Comparison of ENCODE assay signal across 12 cellular contexts in the genomic region with DNA sequence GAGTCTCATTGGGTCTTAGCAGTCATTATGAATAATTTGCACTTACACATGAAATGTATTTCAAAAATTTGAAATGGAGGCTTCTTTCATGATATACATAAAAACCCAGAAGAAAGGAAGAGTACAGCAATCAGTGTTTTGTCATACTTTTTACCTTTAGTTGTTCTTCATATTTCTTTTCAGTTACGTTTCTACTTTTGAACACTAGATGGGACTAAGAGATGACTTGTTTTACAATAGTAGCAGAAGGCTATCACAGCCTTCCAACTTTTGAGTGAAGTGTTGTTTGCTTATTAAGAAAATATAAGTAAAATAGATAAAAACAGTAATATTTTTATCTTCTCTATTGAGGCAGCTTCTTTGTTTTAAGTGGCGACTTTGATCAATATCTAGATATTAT. TPM values are rescaled to one million over a fixed set of nuclear protein-coding genes. Genes with fewer than 3 reads are reported as not detected.
DNase-seq lines count a peak whose midpoint lies in the region; ATAC-seq, FAIRE-seq and TF ChIP-seq lines count a peak whose summit lies in the region.
"Had no signal": no experiment of that assay in that cellular context is flagged by ENCODE, and none has a peak within 500 bp of the region (broad histone marks: within the 10 kb centered on the region; RNA-seq: fewer than 3 reads in every experiment).

No MANE protein-coding gene starts in this region.

- H3K36me3 ChIP-seq in K562 (ENCODE audit: control insufficient read depth, insufficient read depth, low read length) (no peaks in the 10 kb centered on the region), neural progenitor cell (no peaks in the 10 kb centered on the region)
- H3K36me3 ChIP-seq: prostate gland had no signal

- peak overlapping the region; percentile 69 for H3K27ac Mint-ChIP-seq in neural progenitor cell
- H3K27ac Mint-ChIP-seq: activated naive CD8-positive, alpha-beta T cell treated with anti-CD3 and anti-CD28 coated beads for 36 hours had no signal

- TF ChIP-seq RAD21 in K562 (CRISPR knock-in tag; conservative IDR thresholded peaks at IDR 0.05 in 1 of 2, IDR thresholded peaks at IDR 0.05 in 1 of 2) = peak; percentile 39 to 42; a peak in 3 of 4 replicates

- FAIRE-seq in K562 (lab: Jason Lieb, UNC) = no peak

- H3K9me3 Mint-ChIP-seq in neural progenitor cell = no peaks in the 10 kb centered on the region
- H3K9me3 Mint-ChIP-seq: activated naive CD8-positive, alpha-beta T cell treated with anti-CD3 and anti-CD28 coated beads for 36 hours had no signal

- DNase-seq in GM10248 (ENCODE audit: extremely low spot score) (no peak), LNCaP clone FGC (ENCODE audit: low read depth) (no peak), K562 (ENCODE audit: extremely low read depth in 1 of 4, low spot score in 3 of 4) (peak in 1 of 4 experiments; percentile 4), neural progenitor cell (ENCODE audit: low spot score) (no peak), NCI-H2029 (lab: John Stamatoyannopoulos, UW) (no peak), pons (ENCODE audit: low spot score) (no peak), NCI-H1694 (lab: John Stamatoyannopoulos, UW) (no peak)
- DNase-seq: activated naive CD8-positive, alpha-beta T cell treated with anti-CD3 and anti-CD28 coated beads for 36 hours; DMS79; lower lobe of right lung; NCI-H748 treated with DMSO at 0.1 percent for 48 hours had no signal

- no peaks in the 10 kb centered on the region for H3K79me2 ChIP-seq in K562 (ENCODE audit: control insufficient read depth, insufficient read depth, low read length)
- H3K79me2 ChIP-seq in neural progenitor cell (ENCODE audit: low read depth) = no peaks in the 10 kb centered on the region

- CTCF ChIA-PET in GM10248 (lab: Yijun Ruan, JAX) = interaction anchor here (0.8 to 1.1 kb wide), 2 partner anchors 131 to 206 kb away, joined by 3 to 5 read pairs; no protein-coding TSS in a partner anchor
- CTCF ChIA-PET in K562 (lab: Yijun Ruan, JAX; ENCODE audit: low intra/inter-chr PET ratio) = no interaction called here

- H3K4me1 Mint-ChIP-seq in neural progenitor cell = peaks cover 18% of the 10 kb centered on the region

- H3F3A ChIP-seq in neural progenitor cell (ENCODE audit: low read depth) = no peaks in the 10 kb centered on the region

- H3K9me3 ChIP-seq in K562 (replicated peaks; ENCODE audit: control insufficient read depth, insufficient read depth, low read depth, low read length) (no peaks in the 10 kb centered on the region), neural progenitor cell (ENCODE audit: low read depth) (no peaks in the 10 kb centered on the region)
- H3K9me3 ChIP-seq: lower lobe of right lung, prostate gland had no signal

- intact Hi-C loops in K562 (cut with micrococcal nuclease) = loop anchor here (5.0 kb wide), 1 partner anchor 206 kb away; no protein-coding TSS in a partner anchor

- no peak overlapping the region for H3K4me3 ChIP-seq in LNCaP clone FGC (ENCODE audit: low read depth, low read length)
- no peak overlapping the region for H3K4me3 ChIP-seq in K562
- H3K4me3 ChIP-seq in neural progenitor cell = no peak overlapping the region
- H3K4me3 ChIP-seq: lower lobe of right lung, prostate gland had no signal

- peaks cover 14% of the 10 kb centered on the region for H3K36me3 Mint-ChIP-seq in neural progenitor cell

- 18% methylated on average over 2 of the region's 2 CpGs for WGBS in K562 (ENCODE audit: insufficient coverage, low coverage, missing lambda C conversion rate)

- H2AFZ ChIP-seq in K562 (ENCODE audit: low read depth, low read length) (no peak overlapping the region), neural progenitor cell (replicated peaks) (no peak overlapping the region)

- BruUV-seq in K562 (replicated peaks; lab: Mats Ljungman, UMichigan) = no TSS peak

- no peak for TF ChIP-seq POLR2A in K562 (conservative IDR thresholded peaks at IDR 0.05)

- ATAC-seq in K562 = no peak
- ATAC-seq: lower lobe of right lung had no signal

- H3K27me3 ChIP-seq in K562 (ENCODE audit: control insufficient read depth in 2 of 2, insufficient read depth in 2 of 2, low read length in 2 of 2) (no peaks in the 10 kb centered on the region), neural progenitor cell (no peaks in the 10 kb centered on the region)

- peaks cover 2% of the 10 kb centered on the region for H3K27me3 Mint-ChIP-seq in neural progenitor cell (ENCODE audit: insufficient read depth, low read depth)
- H3K27me3 Mint-ChIP-seq: activated naive CD8-positive, alpha-beta T cell treated with anti-CD3 and anti-CD28 coated beads for 36 hours had no signal

- no peak overlapping the region for H3K4me3 Mint-ChIP-seq in neural progenitor cell
- H3K4me3 Mint-ChIP-seq: activated naive CD8-positive, alpha-beta T cell treated with anti-CD3 and anti-CD28 coated beads for 36 hours had no signal

- no peak for TF ChIP-seq EP300 in K562 (IDR thresholded peaks at IDR 0.05; ENCODE audit: low read length)

- H3K4me2 ChIP-seq in K562 (ENCODE audit: insufficient read depth, low read length) (no peak overlapping the region), neural progenitor cell (no peak overlapping the region)

- in situ Hi-C loops in K562 (cut with MboI) = no loop called here

- no peaks in the 10 kb centered on the region for H3K4me1 ChIP-seq in K562 (replicated peaks in 1 of 2; ENCODE audit: control insufficient read depth in 2 of 2, insufficient read depth in 2 of 2, low read length in 2 of 2)
- peaks cover 8% of the 10 kb centered on the region for H3K4me1 ChIP-seq in neural progenitor cell
- H3K4me1 ChIP-seq: lower lobe of right lung, prostate gland had no signal

- no peak overlapping the region for H3K27ac ChIP-seq in K562 (ENCODE audit: extremely low read depth, low read depth, low read length)
- H3K27ac ChIP-seq in neural progenitor cell = no peak overlapping the region
- H3K27ac ChIP-seq: lower lobe of right lung, prostate gland had no signal

- TF ChIP-seq CTCF in GM10248 (IDR thresholded peaks at IDR 0.05; ENCODE audit: control extremely low read depth, extremely low read depth, low read depth, missing control alignments) (peak; percentile 24), LNCaP clone FGC (IDR thresholded peaks at IDR 0.05; ENCODE audit: control insufficient read depth, extremely low read depth, insufficient read depth) (peak; percentile 42), K562 (IDR thresholded peaks at IDR 0.05 in 2 of 3, conservative IDR thresholded peaks at IDR 0.05 in 1 of 3; ENCODE audit: insufficient read depth in 2 of 3, low read depth in 1 of 3, low read length in 3 of 3) (peak in 1 of 3 experiments; percentile 37; a peak in 2 of 6 replicates), neural progenitor cell (IDR thresholded peaks at IDR 0.05) (peak; percentile 24)

- H4K20me1 ChIP-seq in K562 (replicated peaks; ENCODE audit: control insufficient read depth, insufficient read depth, low read length) (no peaks in the 10 kb centered on the region), neural progenitor cell (ENCODE audit: low read depth) (no peaks in the 10 kb centered on the region)

- no peak overlapping the region for H3K9ac ChIP-seq in K562 (ENCODE audit: insufficient read depth in 1 of 2, low read depth in 2 of 2, low read length in 2 of 2)
- no peak overlapping the region for H3K9ac ChIP-seq in neural progenitor cell

- POLR2A ChIA-PET in GM10248 (lab: Yijun Ruan, JAX) = no interaction called here
- POLR2A ChIA-PET in K562 (lab: Yijun Ruan, JAX) = no interaction called here

- H3K9me1 ChIP-seq in K562 (ENCODE audit: control insufficient read depth, insufficient read depth, low read length) = no peaks in the 10 kb centered on the region

TF ChIP-seq in K562, 482 proteins besides CTCF, POLR2A, EP300 and RAD21 (continues in another document):
- TF ChIP-seq ERF (CRISPR knock-in tag; IDR thresholded peaks at IDR 0.05) (no peak), ZNF431 (CRISPR knock-in tag; IDR thresholded peaks at IDR 0.05) (no peak), ELF2 (CRISPR knock-in tag; IDR thresholded peaks at IDR 0.05) (no peak), NR4A1 (CRISPR knock-in tag; IDR thresholded peaks at IDR 0.05) (no peak), NR4A1 (tag; IDR thresholded peaks at IDR 0.05) (no peak), ELK3 (CRISPR knock-in tag; IDR thresholded peaks at IDR 0.05) (no peak), NFYB (IDR thresholded peaks at IDR 0.05; ENCODE audit: extremely low read depth, insufficient read length) (no peak)

RNA-seq across cellular contexts. Expression of gene L3MBTL3, which starts 58.1 kb away (rescaled TPM):
- 6.6 and 24.9 TPM in 2 replicates for total RNA-seq in K562 (2011; cell fraction: chromatin; rRNA removed; ENCODE audit: low replicate concordance)
- total RNA-seq in K562 (2011; cell fraction: nucleolus; rRNA removed) = 3.2 and 6.4 TPM in 2 replicates
- 3.6 and 10.3 TPM in 2 replicates for total RNA-seq in K562 (2011; cell fraction: nucleoplasm; rRNA removed)
- 2.3 TPM in 2 replicates for total RNA-seq in K562 (2014; rRNA removed)
- 5.2 and 5.3 TPM in 2 replicates for total RNA-seq in K562 (2014; rRNA removed; fragmentation: Illumina TruSeq; extraction: Trizol)
- 3.7 and 4.5 TPM in 2 replicates for total RNA-seq in K562 (2015; rRNA removed; fragmentation: Illumina TruSeq; extraction: Trizol)
- total RNA-seq in K562 (2021) = 5.7 and 5.9 TPM in 2 replicates
- polyA plus RNA-seq in K562 (2011; rRNA removed) = 5.1 and 6.9 TPM in 2 replicates
- polyA plus RNA-seq in K562 (2011; cell fraction: cytosol; rRNA removed) = 1.0 and 2.3 TPM in 2 replicates
- 14.6 and 18.2 TPM in 2 replicates for polyA plus RNA-seq in K562 (2011; cell fraction: nucleus; rRNA removed)
- 3.1 and 3.4 TPM in 2 replicates for polyA plus RNA-seq in K562 (2012)
- polyA plus RNA-seq in K562 (2014; fragmentation: Illumina TruSeq; extraction: Trizol) = 4.9 and 6.1 TPM in 2 replicates
- polyA plus RNA-seq in K562 (2014; fragmentation: Nextera tagmentation; extraction: Ambion mirVana) = 1 to 10 TPM in 1 of 2 experiments, under 1 TPM in 1; 0.83 to 5.4 TPM
- polyA plus RNA-seq in K562 (2014; rRNA removed) = 6.6 and 8.1 TPM in 2 replicates
- polyA minus RNA-seq in K562 (2011; rRNA and poly(A)+ RNA removed) = 3.5 and 6.2 TPM in 2 replicates
- polyA minus RNA-seq in K562 (2011; cell fraction: cytosol; rRNA and poly(A)+ RNA removed) = 2.1 and 3.9 TPM in 2 replicates
- polyA minus RNA-seq in K562 (2011; cell fraction: nucleus; rRNA and poly(A)+ RNA removed) = 5.5 and 7.3 TPM in 2 replicates
- total RNA-seq in neural progenitor cell (ENCODE audit: low replicate concordance) = 18.0 and 22.2 TPM in 2 replicates
